In genomic region chr10:80324086-80324485, GRCh38 we compare ENCODE assay signal across 14 cellular contexts. TPM values are rescaled to one million over a fixed set of nuclear protein-coding genes. Genes with fewer than 3 reads are reported as not detected.
DNase-seq lines count a peak whose midpoint lies in the region; ATAC-seq and TF ChIP-seq lines count a peak whose summit lies in the region.
"Had no signal": no experiment of that assay in that cellular context is flagged by ENCODE, and none has a peak within 500 bp of the region (broad histone marks: within the 10 kb centered on the region; RNA-seq: fewer than 3 reads in every experiment).

No MANE protein-coding gene starts in this region.

- no peak overlapping the region for H3K27ac ChIP-seq in mammary epithelial cell (ENCODE audit: insufficient read depth, low read depth, low read length)
- H3K27ac ChIP-seq: SK-N-MC had no signal

- H3K4me3 Mint-ChIP-seq in natural killer cell treated with Interleukin-12 subunit alpha and Interleukin-12 subunit beta and Interleukin-15 and Interleukin-18, amount 100 ng/mL, for 72 hours = no peak overlapping the region

- H3K9me3 ChIP-seq in MG63 = no peaks in the 10 kb centered on the region
- H3K9me3 ChIP-seq in mammary epithelial cell (replicated peaks; ENCODE audit: insufficient read depth, low read length) = no peaks in the 10 kb centered on the region

- H2AFZ ChIP-seq in mammary epithelial cell (ENCODE audit: low read depth, low read length) = no peak overlapping the region

- no peaks in the 10 kb centered on the region for H4K20me1 ChIP-seq in mammary epithelial cell (ENCODE audit: insufficient read depth, low read length)

- no TSS peak for BruUV-seq in mammary epithelial cell (replicated peaks; lab: Mats Ljungman, UMichigan)

- CTCF ChIA-PET in mammary epithelial cell (lab: Charles Lee; ENCODE audit: low non-redundant PET) = no interaction called here

- no peaks in the 10 kb centered on the region for H3K4me1 ChIP-seq in mammary epithelial cell (ENCODE audit: insufficient read depth, low read length)

- no peak overlapping the region for H3K9ac ChIP-seq in mammary epithelial cell (ENCODE audit: insufficient read depth, low read length)

- DNase-seq in GM12865 (ENCODE audit: low read depth) (peak; percentile 15), MG63 (peak; percentile 56), mammary epithelial cell (peak; percentile 4), myocyte (ENCODE audit: low read depth) (peak; percentile 39), HPDE6-E6E7 (ENCODE audit: extremely low spot score) (no peak), NCI-H748 treated with DMSO at 0.1 percent for 48 hours (lab: John Stamatoyannopoulos, UW) (no peak)
- DNase-seq in natural killer cell treated with Interleukin-12 subunit alpha and Interleukin-12 subunit beta and Interleukin-15 and Interleukin-18, amount 100 ng/mL, for 72 hours (ENCODE audit: low spot score) = no peak
- DNase-seq: activated CD4-positive, alpha-beta T cell treated with anti-CD3 and anti-CD28 coated beads for 48 hours; glutamatergic neuron; NCI-H524 treated with DMSO at 0.1 percent for 48 hours; stimulated activated CD4-positive, alpha-beta T cell treated with anti-CD3 and anti-CD28 coated beads, Interleukin-15, amount 100 ng/mL, for 24 hours had no signal

- H3K4me1 Mint-ChIP-seq in natural killer cell treated with Interleukin-12 subunit alpha and Interleukin-12 subunit beta and Interleukin-15 and Interleukin-18, amount 100 ng/mL, for 72 hours (ENCODE audit: low read depth in 2 of 2) = no peaks in the 10 kb centered on the region

- in situ Hi-C loops in mammary epithelial cell (cut with MboI; ENCODE audit: low sequenced_read_pairs in 2 of 2) = no loop called here

- H3K36me3 ChIP-seq in MG63 (no peaks in the 10 kb centered on the region), mammary epithelial cell (ENCODE audit: insufficient read depth, low read length) (no peaks in the 10 kb centered on the region)

- no peaks in the 10 kb centered on the region for H3K36me3 Mint-ChIP-seq in natural killer cell treated with Interleukin-12 subunit alpha and Interleukin-12 subunit beta and Interleukin-15 and Interleukin-18, amount 100 ng/mL, for 72 hours

- H3K9me3 Mint-ChIP-seq in natural killer cell treated with Interleukin-12 subunit alpha and Interleukin-12 subunit beta and Interleukin-15 and Interleukin-18, amount 100 ng/mL, for 72 hours = no peaks in the 10 kb centered on the region

- H3K27me3 Mint-ChIP-seq in natural killer cell treated with Interleukin-12 subunit alpha and Interleukin-12 subunit beta and Interleukin-15 and Interleukin-18, amount 100 ng/mL, for 72 hours = peaks cover 2 to 12% of the 10 kb centered on the region in 2 donors

- ATAC-seq in natural killer cell treated with Interleukin-12 subunit alpha and Interleukin-12 subunit beta and Interleukin-15 and Interleukin-18, amount 100 ng/mL, for 72 hours = no peak

- TF ChIP-seq CTCF in GM12865 (IDR thresholded peaks at IDR 0.05; ENCODE audit: insufficient read depth, low read depth, low read length, missing control alignments) (no peak), mammary epithelial cell (conservative IDR thresholded peaks at IDR 0.05 in 1 of 2, IDR thresholded peaks at IDR 0.05 in 1 of 2; ENCODE audit: extremely low read depth in 1 of 2, insufficient read depth in 1 of 2, low read depth in 1 of 2, low read length in 2 of 2) (no peak)

- whole genome bisulfite sequencing in mammary epithelial cell (ENCODE audit: low coverage, missing lambda C conversion rate) = 56% methylated on average over 1 of the region's 1 CpG

- H3K27me3 ChIP-seq in MG63 = peaks cover 3% of the 10 kb centered on the region; the same call in 1 of the 2 replicates
- no peaks in the 10 kb centered on the region for H3K27me3 ChIP-seq in mammary epithelial cell (ENCODE audit: insufficient read depth, low read length)

- no peaks in the 10 kb centered on the region for H3K79me2 ChIP-seq in mammary epithelial cell (ENCODE audit: insufficient read depth, low read length)

- intact Hi-C loops in mammary epithelial cell (cut with micrococcal nuclease) = no loop called here

- H3K4me3 ChIP-seq in GM12865 (ENCODE audit: low read depth, low read length) = no peak overlapping the region
- no peak overlapping the region for H3K4me3 ChIP-seq in MG63
- no peak overlapping the region for H3K4me3 ChIP-seq in mammary epithelial cell (replicated peaks in 1 of 3; ENCODE audit: insufficient read depth in 1 of 3, low read depth in 2 of 3, low read length in 3 of 3)
- H3K4me3 ChIP-seq: lung, SK-N-MC had no signal

- H3K27ac Mint-ChIP-seq in natural killer cell treated with Interleukin-12 subunit alpha and Interleukin-12 subunit beta and Interleukin-15 and Interleukin-18, amount 100 ng/mL, for 72 hours = no peak overlapping the region

- dilution Hi-C loops in mammary epithelial cell (cut with HindIII; ENCODE audit: low sequenced_read_pairs) = no loop called here

- H3K4me2 ChIP-seq in mammary epithelial cell (ENCODE audit: insufficient read depth, low read depth, low read length) = no peak overlapping the region

RNA-seq across cellular contexts. Expression of gene DYDC1, which starts 32.5 kb away (rescaled TPM):
- not detected in 2 replicates for total RNA-seq in MG63 (2014; rRNA removed; shearing (Covaris generic); ENCODE audit: low replicate concordance)
- total RNA-seq in mammary epithelial cell (not detected), myocyte (not detected in 2 replicates)
- not detected for polyA plus RNA-seq in mammary epithelial cell
- not detected for polyA minus RNA-seq in mammary epithelial cell
- polyA plus RNA-seq in myocyte (2012) = not detected
- total RNA-seq in natural killer cell treated with Interleukin-12 subunit alpha and Interleukin-12 subunit beta and Interleukin-15 and Interleukin-18, amount 100 ng/mL, for 72 hours = not detected
- total RNA-seq: omental fat pad had no signal

RNA-seq across cellular contexts. Expression of gene DYDC2, which starts 32.5 kb away (rescaled TPM):
- total RNA-seq in MG63 (2014; rRNA removed; shearing (Covaris generic); ENCODE audit: low replicate concordance) = not detected in 2 replicates
- total RNA-seq in mammary epithelial cell = under 1 TPM in 1 of 2 donors, not detected in 1; 0.54 TPM
- not detected for polyA plus RNA-seq in mammary epithelial cell
- polyA minus RNA-seq in mammary epithelial cell = not detected
- total RNA-seq in myocyte = not detected in 2 replicates
- polyA plus RNA-seq in myocyte (2012) = 0.06 TPM
- not detected for total RNA-seq in natural killer cell treated with Interleukin-12 subunit alpha and Interleukin-12 subunit beta and Interleukin-15 and Interleukin-18, amount 100 ng/mL, for 72 hours
- total RNA-seq: omental fat pad had no signal

RNA-seq across cellular contexts. Expression of gene MAT1A, which starts 34.6 kb away (rescaled TPM):
- not detected in 2 replicates for total RNA-seq in MG63 (2014; rRNA removed; shearing (Covaris generic); ENCODE audit: low replicate concordance)
- total RNA-seq in mammary epithelial cell (1 to 10 TPM in 1 of 2 donors, not detected in 1; 1.3 TPM), myocyte (0.11 TPM in 1 of 2 replicates, not detected in the other)
- 0.16 TPM for polyA plus RNA-seq in mammary epithelial cell
- not detected for polyA minus RNA-seq in mammary epithelial cell
- polyA plus RNA-seq in myocyte (2012) = 0.06 TPM
- total RNA-seq in natural killer cell treated with Interleukin-12 subunit alpha and Interleukin-12 subunit beta and Interleukin-15 and Interleukin-18, amount 100 ng/mL, for 72 hours = not detected
- total RNA-seq: omental fat pad had no signal

Comparison
In these comparisons a context has a peak if more than half of its experiments do, and no peak if none do; other contexts are left out.
1. DNase-seq: peak in GM12865 (single experiment), MG63 (single experiment), mammary epithelial cell (single experiment) and myocyte (single experiment); none in natural killer cell treated with Interleukin-12 subunit alpha and Interleukin-12 subunit beta and Interleukin-15 and Interleukin-18, amount 100 ng/mL, for 72 hours (single experiment), HPDE6-E6E7 (single experiment) and NCI-H748 treated with DMSO at 0.1 percent for 48 hours (single experiment).